1 cellular context compared by ENCODE assay signal in the genomic region with DNA sequence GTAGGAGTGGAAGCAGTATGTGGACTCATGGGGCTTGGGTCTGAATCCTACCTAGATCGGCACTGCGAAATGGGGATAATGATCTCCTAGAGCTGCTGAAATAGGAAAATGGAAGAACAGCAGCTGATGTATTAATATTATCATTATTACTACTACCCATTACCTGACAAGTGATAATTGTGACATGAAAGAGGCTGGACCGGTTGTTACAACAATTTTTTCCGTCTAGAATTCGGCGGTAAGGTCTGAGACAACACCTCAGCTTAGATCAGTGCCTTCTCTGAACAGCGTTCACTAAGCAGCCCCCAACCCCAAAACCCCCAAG.
TF ChIP-seq lines count a peak whose summit lies in the region.

No MANE protein-coding gene starts in this region.

TF ChIP-seq in H1, 55 proteins besides CTCF, POLR2A, EP300 and RAD21:
- TF ChIP-seq TBP (IDR thresholded peaks at IDR 0.05; ENCODE audit: low read depth, low read length), result 0 out of 2 replicates have a peak, but pooled peaks have one; percentile 2
TF ChIP-seq in H1: peak in this region for 1; not testable (repeated sequence) for 54.
